Comparison of ENCODE assay signal across 19 cellular contexts in the genomic region with DNA sequence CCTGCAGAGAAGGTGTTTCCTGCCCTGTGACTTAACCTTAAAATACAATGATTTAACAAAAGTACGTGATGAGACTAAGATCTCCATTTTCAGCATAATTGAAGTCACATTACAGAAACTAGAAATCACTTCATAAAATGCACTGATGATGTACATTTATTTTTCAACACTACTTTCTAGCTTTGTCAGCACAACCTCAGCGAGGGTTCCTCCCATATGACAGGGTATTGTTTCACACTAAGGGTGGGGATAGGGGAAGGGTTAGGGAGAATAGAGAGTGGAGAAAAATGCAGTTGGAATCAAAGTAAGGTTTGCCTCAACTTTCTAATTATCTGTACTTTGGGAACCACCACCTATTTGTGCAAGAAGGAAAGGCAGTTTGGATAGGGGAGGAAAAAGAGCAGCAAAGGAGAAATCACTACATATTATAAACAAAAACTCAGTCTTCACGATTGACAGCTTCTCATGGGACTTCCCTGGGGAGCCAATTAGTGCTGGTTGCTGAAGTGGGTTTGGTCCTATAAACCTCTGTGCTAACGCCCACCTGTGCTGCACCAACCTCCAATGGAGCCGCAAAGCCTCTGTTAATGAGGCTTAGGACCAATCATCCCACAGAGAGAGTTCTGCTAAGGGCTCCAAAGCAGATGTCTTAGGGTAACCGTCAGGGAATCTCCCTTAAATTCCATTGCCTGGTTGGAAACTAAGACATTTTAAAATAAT.
DNase-seq lines count a peak whose midpoint lies in the region; TF ChIP-seq lines count a peak whose summit lies in the region.
"Had no signal": no experiment of that assay in that cellular context is flagged by ENCODE, and none has a peak within 500 bp of the region (broad histone marks: within the 10 kb centered on the region; RNA-seq: fewer than 3 reads in every experiment).

No MANE protein-coding gene starts in this region.

- H3K27ac Mint-ChIP-seq in glutamatergic neuron (ENCODE audit: unreplicated experiment) = no peak overlapping the region
- H3K27ac Mint-ChIP-seq: CD8-positive, alpha-beta T cell; T-helper 1 cell treated with Interleukin-12 subunit alpha and Interleukin-12 subunit beta and Interleukin-4 antibody, amounts not matched to agents 30 μg/mL and 1 μg/mL, for 36 hours had no signal

- H3K4me1 Mint-ChIP-seq in glutamatergic neuron (ENCODE audit: low read depth, unreplicated experiment) = peaks cover 7% of the 10 kb centered on the region

- TF ChIP-seq CTCF in HL-60 (IDR thresholded peaks at IDR 0.05; ENCODE audit: insufficient read depth, low read length) (no peak), glutamatergic neuron (IDR thresholded peaks at IDR 0.05; ENCODE audit: partially characterized antibody, unreplicated experiment) (no peak), neutrophil (IDR thresholded peaks at IDR 0.05) (no peak)

- H3K27me3 Mint-ChIP-seq in glutamatergic neuron (ENCODE audit: unreplicated experiment) = no peaks in the 10 kb centered on the region

- H3K9me3 ChIP-seq in neutrophil (no peaks in the 10 kb centered on the region), MG63 (no peaks in the 10 kb centered on the region)
- H3K9me3 ChIP-seq: Caco-2, SK-N-SH had no signal

- no peaks in the 10 kb centered on the region for H3K9me3 Mint-ChIP-seq in glutamatergic neuron (ENCODE audit: unreplicated experiment)
- H3K9me3 Mint-ChIP-seq: T-helper 1 cell treated with Interleukin-12 subunit alpha and Interleukin-12 subunit beta and Interleukin-4 antibody, amounts not matched to agents 30 μg/mL and 1 μg/mL, for 36 hours had no signal

- H3K36me3 Mint-ChIP-seq in glutamatergic neuron (ENCODE audit: unreplicated experiment) = no peaks in the 10 kb centered on the region
- H3K36me3 Mint-ChIP-seq: CD8-positive, alpha-beta T cell had no signal

- H3K27ac ChIP-seq in HL-60 (replicated peaks) (peak overlapping the region; percentile 75), neutrophil (peak overlapping the region; percentile 70)

- H3K36me3 ChIP-seq in neutrophil (no peaks in the 10 kb centered on the region), MG63 (no peaks in the 10 kb centered on the region)

- H3K27me3 ChIP-seq in HL-60 (ENCODE audit: insufficient read depth, poor library complexity, severe bottlenecking) (no peaks in the 10 kb centered on the region), neutrophil (no peaks in the 10 kb centered on the region), MG63 (no peaks in the 10 kb centered on the region)

- no peak overlapping the region for H3K4me3 Mint-ChIP-seq in glutamatergic neuron (ENCODE audit: unreplicated experiment)
- H3K4me3 Mint-ChIP-seq: CD8-positive, alpha-beta T cell; T-helper 1 cell treated with Interleukin-12 subunit alpha and Interleukin-12 subunit beta and Interleukin-4 antibody, amounts not matched to agents 30 μg/mL and 1 μg/mL, for 36 hours had no signal

- DNase-seq in HL-60 (ENCODE audit: low read depth in 1 of 2, low spot score in 1 of 2) (no peak), NCI-H524 (lab: John Stamatoyannopoulos, UW) (peak; percentile 76 to 94), glutamatergic neuron (peak; percentile 16), HK-2 (ENCODE audit: unreplicated experiment) (no peak), NCI-H1105 treated with DMSO at 0.1 percent for 48 hours (lab: John Stamatoyannopoulos, UW) (no peak), MG63 (no peak)
- DNase-seq: C1 segment of cervical spinal cord; Caco-2; CD8-positive, alpha-beta T cell; DMS79 treated with DMSO at 0.1 percent for 48 hours; IMR-90; KG1; MM.1S; NCI-H1694 treated with DMSO at 0.1 percent for 48 hours; NCI-H2081; SK-N-SH; SW 1271 had no signal

- H3K4me1 ChIP-seq in neutrophil (ENCODE audit: control insufficient read depth in 1 of 2, insufficient read depth in 1 of 2, low read depth in 1 of 2, low read length in 1 of 2) = peaks cover 82 to 93% of the 10 kb centered on the region in 2 experiments
- H3K4me1 ChIP-seq: Caco-2 had no signal

- H3K4me3 ChIP-seq in HL-60 (replicated peaks; ENCODE audit: insufficient read depth, low read length) (no peak overlapping the region), neutrophil (ENCODE audit: low read depth in 1 of 2, low read length in 1 of 2) (peak overlapping the region in 1 of 2 experiments; percentile 7), MG63 (no peak overlapping the region)

Comparison
In these comparisons a context has a peak if more than half of its experiments do, and no peak if none do; other contexts are left out.
1. DNase-seq: peak in NCI-H524 (2 of 2) and glutamatergic neuron (single experiment); none in HL-60 (0 of 2), HK-2 (single experiment), NCI-H1105 treated with DMSO at 0.1 percent for 48 hours (single experiment) and MG63 (single experiment).